Comparison of ENCODE assay signal across 8 cellular contexts in genomic region chr22:20549232-20549841, GRCh38. TPM values are rescaled to one million over a fixed set of nuclear protein-coding genes. Genes with fewer than 3 reads are reported as not detected.
DNase-seq lines count a peak whose midpoint lies in the region; ATAC-seq and TF ChIP-seq lines count a peak whose summit lies in the region.

No MANE protein-coding gene starts in this region.

- H3K9me3 ChIP-seq in stomach, result no peaks in the 10 kb centered on the region

- H3K27ac Mint-ChIP-seq in activated naive CD4-positive, alpha-beta T cell treated with anti-CD3 and anti-CD28 coated beads, Interleukin-2, amount 50 U/mL, for 24 hours, result peak overlapping the region; percentile 92
- peak overlapping the region; percentile 95 to 99 (median 97) for H3K27ac Mint-ChIP-seq in immature natural killer cell

- peaks cover 18 to 41% (median 32%) of the 10 kb centered on the region in 4 donors for H3K36me3 ChIP-seq in stomach

- H3K27ac ChIP-seq in stomach, result peak overlapping the region in 4 of 5 donors; percentile 83 to 90 (median 86)

- no peak overlapping the region for H3K4me3 ChIP-seq in stomach

- TF ChIP-seq EP300 in stomach (IDR thresholded peaks at IDR 0.05), result no peak

- ATAC-seq in esophagus mucosa (no peak), GM21737 (IDR thresholded peaks at IDR 0.05; ENCODE audit: unreplicated experiment) (no peak)

- H3K4me3 Mint-ChIP-seq in activated naive CD4-positive, alpha-beta T cell treated with anti-CD3 and anti-CD28 coated beads, Interleukin-2, amount 50 U/mL, for 24 hours, result peak overlapping the region; percentile 84
- peak overlapping the region; percentile 74 to 87 (median 81) for H3K4me3 Mint-ChIP-seq in immature natural killer cell

- H3K36me3 Mint-ChIP-seq in activated naive CD4-positive, alpha-beta T cell treated with anti-CD3 and anti-CD28 coated beads, Interleukin-2, amount 50 U/mL, for 24 hours, result peaks cover 7% of the 10 kb centered on the region
- peaks cover 5 to 14% (median 14%) of the 10 kb centered on the region in 3 donors for H3K36me3 Mint-ChIP-seq in immature natural killer cell

- no peak for TF ChIP-seq POLR2A in stomach (IDR thresholded peaks at IDR 0.05)

- no peaks in the 10 kb centered on the region for H3K9me3 Mint-ChIP-seq in activated naive CD4-positive, alpha-beta T cell treated with anti-CD3 and anti-CD28 coated beads, Interleukin-2, amount 50 U/mL, for 24 hours
- H3K9me3 Mint-ChIP-seq in immature natural killer cell, result no peaks in the 10 kb centered on the region

- TF ChIP-seq CTCF in stomach (IDR thresholded peaks at IDR 0.05), result no peak

- no peaks in the 10 kb centered on the region for H3K27me3 Mint-ChIP-seq in activated naive CD4-positive, alpha-beta T cell treated with anti-CD3 and anti-CD28 coated beads, Interleukin-2, amount 50 U/mL, for 24 hours
- peaks cover 3 to 12% (median 4%) of the 10 kb centered on the region in 3 donors for H3K27me3 Mint-ChIP-seq in immature natural killer cell (ENCODE audit: low read depth in 3 of 3)

- intact Hi-C loops in stomach (cut with DNase I; ENCODE audit: low total_unique reads), result no loop called here

- 54 to 74% (median 70%) methylated on average over 7 of the region's 7 CpGs for WGBS in stomach, 5 donors

- peaks cover 50 to 79% (median 59%) of the 10 kb centered on the region in 4 donors for H3K4me1 ChIP-seq in stomach

- H3K27me3 ChIP-seq in stomach, result no peaks in the 10 kb centered on the region

- peak; percentile 47 for DNase-seq in activated T-cell treated with anti-CD3 and anti-CD28 coated beads for 1 hour (ENCODE audit: low read depth)
- no peak for DNase-seq in activated T-cell treated with anti-CD3 and anti-CD28 coated beads for 4 hours
- DNase-seq in immature natural killer cell, result peak; percentile 55 to 59 (median 57)
- no peak for DNase-seq in stomach
- DNase-seq in NCI-H2196 (lab: John Stamatoyannopoulos, UW; ENCODE audit: unreplicated experiment), result no peak

- peaks cover 78% of the 10 kb centered on the region for H3K4me1 Mint-ChIP-seq in activated naive CD4-positive, alpha-beta T cell treated with anti-CD3 and anti-CD28 coated beads, Interleukin-2, amount 50 U/mL, for 24 hours
- H3K4me1 Mint-ChIP-seq in immature natural killer cell, result peaks cover 84 to 86% of the 10 kb centered on the region in 2 donors

RNA-seq across cellular contexts. Expression of gene MED15, which starts 41.9 kb away (rescaled TPM):
- polyA plus RNA-seq in immature natural killer cell, result 10 to 100 TPM; 12.1 to 91.3 (median 23.0) TPM
- total RNA-seq in stomach, result 100 to 1,000 TPM in 3 of 5 donors, 10 to 100 TPM in 2; 28.3 to 289 (median 135) TPM
- polyA plus RNA-seq in stomach, result 10 to 100 TPM; 29.3 to 41.9 (median 39.3) TPM
- 51.7 TPM for total RNA-seq in esophagus mucosa

RNA-seq across cellular contexts. Expression of gene KLHL22, which starts 53.7 kb away (rescaled TPM):
- polyA plus RNA-seq in immature natural killer cell, result 10 to 100 TPM; 12.8 to 26.3 (median 26.1) TPM
- 10 to 100 TPM in 4 of 5 donors, 1 to 10 TPM in 1; 7.0 to 26.5 (median 22.8) TPM for total RNA-seq in stomach
- 10 to 100 TPM in 2 of 3 donors, 1 to 10 TPM in 1; 7.0 to 10.8 (median 10.2) TPM for polyA plus RNA-seq in stomach
- total RNA-seq in esophagus mucosa, result 5.0 TPM

Comparison
In these comparisons a context has a peak if more than half of its experiments do, and no peak if none do; other contexts are left out.
1. DNase-seq: peak in activated T-cell treated with anti-CD3 and anti-CD28 coated beads for 1 hour (single experiment) and immature natural killer cell (3 of 3); none in activated T-cell treated with anti-CD3 and anti-CD28 coated beads for 4 hours (single experiment), stomach (single experiment) and NCI-H2196 (single experiment).